Comparison of ENCODE assay signal across 11 cellular contexts in genomic region chr15:90991587-90992285, GRCh38. TPM values are rescaled to one million over a fixed set of nuclear protein-coding genes. Genes with fewer than 3 reads are reported as not detected.
DNase-seq lines count a peak whose midpoint lies in the region; ATAC-seq and TF ChIP-seq lines count a peak whose summit lies in the region.
"Had no signal": no experiment of that assay in that cellular context is flagged by ENCODE, and none has a peak within 500 bp of the region (broad histone marks: within the 10 kb centered on the region; RNA-seq: fewer than 3 reads in every experiment).

No MANE protein-coding gene starts in this region.

- peaks cover 29% of the 10 kb centered on the region for H3K36me3 Mint-ChIP-seq in activated T-cell treated with anti-CD3 and anti-CD28 coated beads, Interleukin-2, amount 50 U/mL, for 24 hours (ENCODE audit: low read depth)
- peaks cover 14% of the 10 kb centered on the region for H3K36me3 Mint-ChIP-seq in activated T-helper 1 cell treated with anti-CD3 and anti-CD28 coated beads, Interleukin-12 subunit alpha, Interleukin-12 subunit beta, Interleukin-2, Interleukin-4 antibody, amounts not matched to agents 30 ng/mL and 10 ng/mL and 1 ng/mL, durations not matched to agents 14 hours and 24 hours and 36 hours (ENCODE audit: low read depth)
- peaks cover 3% of the 10 kb centered on the region for H3K36me3 Mint-ChIP-seq in neural crest cell (ENCODE audit: low read depth)

- H3K4me3 Mint-ChIP-seq in activated T-cell treated with anti-CD3 and anti-CD28 coated beads, Interleukin-2, amount 50 U/mL, for 24 hours, result peak overlapping the region; percentile 2
- H3K4me3 Mint-ChIP-seq in activated T-helper 1 cell treated with anti-CD3 and anti-CD28 coated beads, Interleukin-12 subunit alpha, Interleukin-12 subunit beta, Interleukin-2, Interleukin-4 antibody, amounts not matched to agents 30 ng/mL and 10 ng/mL and 1 ng/mL, durations not matched to agents 14 hours and 24 hours and 36 hours, result peak overlapping the region; percentile 5
- H3K4me3 Mint-ChIP-seq in neural crest cell, result peak overlapping the region; percentile 74

- peaks cover 43% of the 10 kb centered on the region for H3K4me1 Mint-ChIP-seq in activated T-cell treated with anti-CD3 and anti-CD28 coated beads, Interleukin-2, amount 50 U/mL, for 24 hours (ENCODE audit: low read depth)
- H3K4me1 Mint-ChIP-seq in activated T-helper 1 cell treated with anti-CD3 and anti-CD28 coated beads, Interleukin-12 subunit alpha, Interleukin-12 subunit beta, Interleukin-2, Interleukin-4 antibody, amounts not matched to agents 30 ng/mL and 10 ng/mL and 1 ng/mL, durations not matched to agents 14 hours and 24 hours and 36 hours (ENCODE audit: low read depth), result peaks cover 64% of the 10 kb centered on the region
- H3K4me1 Mint-ChIP-seq in neural crest cell, result peaks cover 52% of the 10 kb centered on the region

- in situ Hi-C loops in GM13976 (cut with MboI; ENCODE audit: low sequenced_read_pairs, unreplicated experiment), result no loop called here

- no peaks in the 10 kb centered on the region for H3K27me3 Mint-ChIP-seq in activated T-cell treated with anti-CD3 and anti-CD28 coated beads, Interleukin-2, amount 50 U/mL, for 24 hours
- no peaks in the 10 kb centered on the region for H3K27me3 Mint-ChIP-seq in activated T-helper 1 cell treated with anti-CD3 and anti-CD28 coated beads, Interleukin-12 subunit alpha, Interleukin-12 subunit beta, Interleukin-2, Interleukin-4 antibody, amounts not matched to agents 30 ng/mL and 10 ng/mL and 1 ng/mL, durations not matched to agents 14 hours and 24 hours and 36 hours (ENCODE audit: insufficient read depth)
- H3K27me3 Mint-ChIP-seq in neural crest cell (ENCODE audit: low read depth), result peaks cover 2% of the 10 kb centered on the region

- no peak for TF ChIP-seq CTCF in neural crest cell (conservative IDR thresholded peaks at IDR 0.05)
- TF ChIP-seq CTCF in GM13976 (IDR thresholded peaks at IDR 0.05; ENCODE audit: borderline replicate concordance, control extremely low read depth, extremely low read depth, insufficient read depth, missing control alignments), result no peak

- no peak overlapping the region for H3K27ac Mint-ChIP-seq in activated T-cell treated with anti-CD3 and anti-CD28 coated beads, Interleukin-2, amount 50 U/mL, for 24 hours
- H3K27ac Mint-ChIP-seq in activated T-helper 1 cell treated with anti-CD3 and anti-CD28 coated beads, Interleukin-12 subunit alpha, Interleukin-12 subunit beta, Interleukin-2, Interleukin-4 antibody, amounts not matched to agents 30 ng/mL and 10 ng/mL and 1 ng/mL, durations not matched to agents 14 hours and 24 hours and 36 hours, result peak overlapping the region; percentile 25
- H3K27ac Mint-ChIP-seq in neural crest cell (ENCODE audit: unreplicated experiment), result no peak overlapping the region

- ATAC-seq in HG03460 (IDR thresholded peaks at IDR 0.05; ENCODE audit: unreplicated experiment), result no peak

- no peak for DNase-seq in activated T-cell treated with anti-CD3 and anti-CD28 coated beads, Interleukin-2, amount 50 U/mL, for 24 hours
- DNase-seq in activated T-cell treated with anti-CD3 and anti-CD28 coated beads for 4 hours, result no peak
- peak; percentile 13 for DNase-seq in HT-29 (ENCODE audit: low spot score)
- DNase-seq in activated T-helper 1 cell treated with anti-CD3 and anti-CD28 coated beads, Interleukin-12 subunit alpha, Interleukin-12 subunit beta, Interleukin-2, Interleukin-4 antibody, amounts not matched to agents 30 ng/mL and 10 ng/mL and 1 ng/mL, durations not matched to agents 14 hours and 24 hours and 36 hours (ENCODE audit: low spot score), result no peak
- no peak for DNase-seq in neural crest cell (ENCODE audit: low read depth, low spot score)
- no peak for DNase-seq in GM13976 (ENCODE audit: low spot score)
- no peak for DNase-seq in stimulated activated naive CD4-positive, alpha-beta T cell treated with Interleukin-2 at 50 U/mL for 16 hours (lab: John Stamatoyannopoulos, UW)
- DNase-seq: activated T-cell treated with anti-CD3 and anti-CD28 coated beads, Interleukin-2, amount 50 U/mL, for 48 hours; NCI-H2171; stimulated activated CD4-positive, alpha-beta T cell treated with anti-CD3 and anti-CD28 coated beads, Interleukin-15, amount 100 ng/mL, for 24 hours had no signal

- intact Hi-C loops in activated T-helper 1 cell treated with anti-CD3 and anti-CD28 coated beads, Interleukin-12 subunit alpha, Interleukin-12 subunit beta, Interleukin-2, Interleukin-4 antibody, amounts not matched to agents 30 ng/mL and 10 ng/mL and 1 ng/mL, durations not matched to agents 14 hours and 24 hours and 36 hours (cut with micrococcal nuclease), result loop anchor here (1.0 to 10.0 kb wide), 3 partner anchors 9 to 863 kb away; partner anchors contain the start of genes NGRN and SLCO3A1

- H3K9me3 Mint-ChIP-seq in activated T-cell treated with anti-CD3 and anti-CD28 coated beads, Interleukin-2, amount 50 U/mL, for 24 hours, result no peaks in the 10 kb centered on the region
- H3K9me3 Mint-ChIP-seq in activated T-helper 1 cell treated with anti-CD3 and anti-CD28 coated beads, Interleukin-12 subunit alpha, Interleukin-12 subunit beta, Interleukin-2, Interleukin-4 antibody, amounts not matched to agents 30 ng/mL and 10 ng/mL and 1 ng/mL, durations not matched to agents 14 hours and 24 hours and 36 hours, result no peaks in the 10 kb centered on the region
- H3K9me3 Mint-ChIP-seq in neural crest cell, result no peaks in the 10 kb centered on the region

RNA-seq across cellular contexts. Expression of gene PRC1, which starts 2.6 kb away (rescaled TPM):
- total RNA-seq in HT-29 (2014; rRNA removed; shearing (Covaris generic)), result 228 and 230 TPM in 2 replicates
- 78.4 and 86.0 TPM in 2 replicates for total RNA-seq in activated T-helper 1 cell treated with anti-CD3 and anti-CD28 coated beads, Interleukin-12 subunit alpha, Interleukin-12 subunit beta, Interleukin-2, Interleukin-4 antibody, amounts not matched to agents 30 ng/mL and 10 ng/mL and 1 ng/mL, durations not matched to agents 14 hours and 24 hours and 36 hours
- total RNA-seq in neural crest cell, result 160 and 161 TPM in 2 replicates

RNA-seq across cellular contexts. Expression of gene VPS33B, which starts 30.7 kb away (rescaled TPM):
- total RNA-seq in HT-29 (2014; rRNA removed; shearing (Covaris generic)), result 5.2 and 8.9 TPM in 2 replicates
- total RNA-seq in activated T-helper 1 cell treated with anti-CD3 and anti-CD28 coated beads, Interleukin-12 subunit alpha, Interleukin-12 subunit beta, Interleukin-2, Interleukin-4 antibody, amounts not matched to agents 30 ng/mL and 10 ng/mL and 1 ng/mL, durations not matched to agents 14 hours and 24 hours and 36 hours, result 20.8 and 20.9 TPM in 2 replicates
- total RNA-seq in neural crest cell, result 19.2 and 20.5 TPM in 2 replicates

RNA-seq across cellular contexts. Expression of gene RCCD1, which starts 37.1 kb away (rescaled TPM):
- 38.0 and 49.3 TPM in 2 replicates for total RNA-seq in HT-29 (2014; rRNA removed; shearing (Covaris generic))
- 26.4 and 27.2 TPM in 2 replicates for total RNA-seq in activated T-helper 1 cell treated with anti-CD3 and anti-CD28 coated beads, Interleukin-12 subunit alpha, Interleukin-12 subunit beta, Interleukin-2, Interleukin-4 antibody, amounts not matched to agents 30 ng/mL and 10 ng/mL and 1 ng/mL, durations not matched to agents 14 hours and 24 hours and 36 hours
- total RNA-seq in neural crest cell, result 20.6 and 20.9 TPM in 2 replicates

RNA-seq across cellular contexts. Expression of gene UNC45A, which starts 56.7 kb away (rescaled TPM):
- total RNA-seq in HT-29 (2014; rRNA removed; shearing (Covaris generic)), result 80.6 and 88.0 TPM in 2 replicates
- total RNA-seq in activated T-helper 1 cell treated with anti-CD3 and anti-CD28 coated beads, Interleukin-12 subunit alpha, Interleukin-12 subunit beta, Interleukin-2, Interleukin-4 antibody, amounts not matched to agents 30 ng/mL and 10 ng/mL and 1 ng/mL, durations not matched to agents 14 hours and 24 hours and 36 hours, result 60.5 and 68.6 TPM in 2 replicates
- total RNA-seq in neural crest cell, result 65.4 and 73.8 TPM in 2 replicates

RNA-seq across cellular contexts. Expression of gene HDDC3, which starts 59.4 kb away (rescaled TPM):
- total RNA-seq in HT-29 (2014; rRNA removed; shearing (Covaris generic)), result 41.1 and 45.7 TPM in 2 replicates
- total RNA-seq in activated T-helper 1 cell treated with anti-CD3 and anti-CD28 coated beads, Interleukin-12 subunit alpha, Interleukin-12 subunit beta, Interleukin-2, Interleukin-4 antibody, amounts not matched to agents 30 ng/mL and 10 ng/mL and 1 ng/mL, durations not matched to agents 14 hours and 24 hours and 36 hours, result 38.8 and 39.0 TPM in 2 replicates
- 15.7 and 16.7 TPM in 2 replicates for total RNA-seq in neural crest cell

Comparison
In these comparisons a context has a peak if more than half of its experiments do, and no peak if none do; other contexts are left out.
1. H3K4me3 Mint-ChIP-seq: peak in every context shown above with its lines; median percentile 74 in neural crest cell; 5 in activated T-helper 1 cell treated with anti-CD3 and anti-CD28 coated beads, Interleukin-12 subunit alpha, Interleukin-12 subunit beta, Interleukin-2, Interleukin-4 antibody, amounts not matched to agents 30 ng/mL and 10 ng/mL and 1 ng/mL, durations not matched to agents 14 hours and 24 hours and 36 hours; 2 in activated T-cell treated with anti-CD3 and anti-CD28 coated beads, Interleukin-2, amount 50 U/mL, for 24 hours.